ENCODE assay signal across 1 cellular context in genomic region chr21:15749868-15750174, GRCh38.
TF ChIP-seq lines count a peak whose summit lies in the region.

No MANE protein-coding gene starts in this region.

TF ChIP-seq in SK-N-SH treated with all-trans-retinoic acid at 6 μM for 48 hours, 23 proteins besides CTCF, POLR2A, EP300 and RAD21 (continued from another document):
- TF ChIP-seq, protein P1, sequence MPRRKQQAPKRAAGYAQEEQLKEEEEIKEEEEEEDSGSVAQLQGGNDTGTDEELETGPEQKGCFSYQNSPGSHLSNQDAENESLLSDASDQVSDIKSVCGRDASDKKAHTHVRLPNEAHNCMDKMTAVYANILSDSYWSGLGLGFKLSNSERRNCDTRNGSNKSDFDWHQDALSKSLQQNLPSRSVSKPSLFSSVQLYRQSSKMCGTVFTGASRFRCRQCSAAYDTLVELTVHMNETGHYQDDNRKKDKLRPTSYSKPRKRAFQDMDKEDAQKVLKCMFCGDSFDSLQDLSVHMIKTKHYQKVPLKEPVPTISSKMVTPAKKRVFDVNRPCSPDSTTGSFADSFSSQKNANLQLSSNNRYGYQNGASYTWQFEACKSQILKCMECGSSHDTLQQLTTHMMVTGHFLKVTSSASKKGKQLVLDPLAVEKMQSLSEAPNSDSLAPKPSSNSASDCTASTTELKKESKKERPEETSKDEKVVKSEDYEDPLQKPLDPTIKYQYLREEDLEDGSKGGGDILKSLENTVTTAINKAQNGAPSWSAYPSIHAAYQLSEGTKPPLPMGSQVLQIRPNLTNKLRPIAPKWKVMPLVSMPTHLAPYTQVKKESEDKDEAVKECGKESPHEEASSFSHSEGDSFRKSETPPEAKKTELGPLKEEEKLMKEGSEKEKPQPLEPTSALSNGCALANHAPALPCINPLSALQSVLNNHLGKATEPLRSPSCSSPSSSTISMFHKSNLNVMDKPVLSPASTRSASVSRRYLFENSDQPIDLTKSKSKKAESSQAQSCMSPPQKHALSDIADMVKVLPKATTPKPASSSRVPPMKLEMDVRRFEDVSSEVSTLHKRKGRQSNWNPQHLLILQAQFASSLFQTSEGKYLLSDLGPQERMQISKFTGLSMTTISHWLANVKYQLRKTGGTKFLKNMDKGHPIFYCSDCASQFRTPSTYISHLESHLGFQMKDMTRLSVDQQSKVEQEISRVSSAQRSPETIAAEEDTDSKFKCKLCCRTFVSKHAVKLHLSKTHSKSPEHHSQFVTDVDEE (CRISPR knock-in tag; IDR thresholded peaks at IDR 0.05), result 0 out of 2 replicates have a peak, but pooled peaks have one; percentile 22
- TF ChIP-seq, protein P2, sequence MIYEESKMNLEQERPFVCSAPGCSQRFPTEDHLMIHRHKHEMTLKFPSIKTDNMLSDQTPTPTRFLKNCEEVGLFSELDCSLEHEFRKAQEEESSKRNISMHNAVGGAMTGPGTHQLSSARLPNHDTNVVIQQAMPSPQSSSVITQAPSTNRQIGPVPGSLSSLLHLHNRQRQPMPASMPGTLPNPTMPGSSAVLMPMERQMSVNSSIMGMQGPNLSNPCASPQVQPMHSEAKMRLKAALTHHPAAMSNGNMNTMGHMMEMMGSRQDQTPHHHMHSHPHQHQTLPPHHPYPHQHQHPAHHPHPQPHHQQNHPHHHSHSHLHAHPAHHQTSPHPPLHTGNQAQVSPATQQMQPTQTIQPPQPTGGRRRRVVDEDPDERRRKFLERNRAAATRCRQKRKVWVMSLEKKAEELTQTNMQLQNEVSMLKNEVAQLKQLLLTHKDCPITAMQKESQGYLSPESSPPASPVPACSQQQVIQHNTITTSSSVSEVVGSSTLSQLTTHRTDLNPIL (CRISPR knock-in tag; IDR thresholded peaks at IDR 0.05; ENCODE audit: low read depth), result no peak
- no peak for TF ChIP-seq RARB (CRISPR knock-in tag; IDR thresholded peaks at IDR 0.05)
- no peak for TF ChIP-seq ZFP30 (CRISPR knock-in tag; IDR thresholded peaks at IDR 0.05)
- TF ChIP-seq CSDC2 (CRISPR knock-in tag; IDR thresholded peaks at IDR 0.05), result no peak
